8 cellular contexts compared by ENCODE assay signal in genomic region chr19:42220751-42221097, GRCh38. TPM values are rescaled to one million over a fixed set of nuclear protein-coding genes. Genes with fewer than 3 reads are reported as not detected.
A peak's percentile ranks its signal among the peaks of the same experiment; 100 is the strongest.
DNase-seq lines count a peak whose midpoint lies in the region; ATAC-seq, FAIRE-seq and TF ChIP-seq lines count a peak whose summit lies in the region.

No MANE protein-coding gene starts in this region.

- peak overlapping the region; percentile 90 for H3K27ac Mint-ChIP-seq in activated CD4-positive, alpha-beta T cell treated with anti-CD3 and anti-CD28 coated beads for 36 hours

- H3K4me1 Mint-ChIP-seq in activated CD4-positive, alpha-beta T cell treated with anti-CD3 and anti-CD28 coated beads for 36 hours: peaks cover 44% of the 10 kb centered on the region

- peak overlapping the region; percentile 65 for H3K4me3 ChIP-seq in astrocyte of the spinal cord (ENCODE audit: low read depth, low read length)
- peak overlapping the region; percentile 77 to 93 (median 80) for H3K4me3 ChIP-seq in right lobe of liver
- H3K4me3 ChIP-seq in thymus (ENCODE audit: low read length): peak overlapping the region; percentile 87

- H3K36me3 Mint-ChIP-seq in activated CD4-positive, alpha-beta T cell treated with anti-CD3 and anti-CD28 coated beads for 36 hours (ENCODE audit: low read depth): peaks cover 24% of the 10 kb centered on the region

- peak overlapping the region in 2 of 3 donors; percentile 71 to 89 for H3K27ac ChIP-seq in right lobe of liver
- H3K27ac ChIP-seq in thymus (ENCODE audit: low read depth): peak overlapping the region; percentile 87

- no peak for TF ChIP-seq POLR2A in right lobe of liver (IDR thresholded peaks at IDR 0.05)
- no peak for TF ChIP-seq POLR2A in H54 (IDR thresholded peaks at IDR 0.05; ENCODE audit: low read depth, low read length)

- H3K27me3 Mint-ChIP-seq in activated CD4-positive, alpha-beta T cell treated with anti-CD3 and anti-CD28 coated beads for 36 hours: no peaks in the 10 kb centered on the region

- DNase-seq in activated CD4-positive, alpha-beta T cell treated with anti-CD3 and anti-CD28 coated beads for 36 hours: no peak
- no peak for DNase-seq in activated CD4-positive, alpha-beta T cell treated with anti-CD3 and anti-CD28 coated beads, Interleukin-2, amount 50 U/mL, for 48 hours
- DNase-seq in astrocyte of the spinal cord (ENCODE audit: low read depth, low spot score): no peak
- DNase-seq in right lobe of liver: no peak
- no peak for DNase-seq in H54 (ENCODE audit: insufficient read length, low spot score)

- peaks cover 0 to 34% (median 13%) of the 10 kb centered on the region in 4 donors for H3K4me1 ChIP-seq in right lobe of liver
- peaks cover 27% of the 10 kb centered on the region for H3K4me1 ChIP-seq in thymus (ENCODE audit: control insufficient read depth, insufficient read depth, low read length)

- POLR2A ChIA-PET in activated CD4-positive, alpha-beta T cell treated with anti-CD3 and anti-CD28 coated beads for 36 hours (lab: Charles Lee): interaction anchor here (0.5 to 2.4 kb wide), 2 partner anchors 9 to 22 kb away, joined by 4 to 16 read pairs; partner anchors contain the start of gene GSK3A

- no peaks in the 10 kb centered on the region for H3K27me3 ChIP-seq in right lobe of liver
- no peaks in the 10 kb centered on the region for H3K27me3 ChIP-seq in thymus (ENCODE audit: control insufficient read depth, insufficient read depth)

- CTCF ChIA-PET in activated CD4-positive, alpha-beta T cell treated with anti-CD3 and anti-CD28 coated beads for 36 hours (lab: Charles Lee): interaction anchor here (0.6 to 1.9 kb wide), 6 partner anchors 12 to 1524 kb away, joined by 3 to 7 read pairs (median 4); partner anchors contain the start of gene GSK3A

- no peak for TF ChIP-seq CTCF in astrocyte of the spinal cord (IDR thresholded peaks at IDR 0.05; ENCODE audit: low read depth, low read length)
- no peak for TF ChIP-seq CTCF in right lobe of liver (IDR thresholded peaks at IDR 0.05)

- no peaks in the 10 kb centered on the region for H3K9me3 Mint-ChIP-seq in activated CD4-positive, alpha-beta T cell treated with anti-CD3 and anti-CD28 coated beads for 36 hours (ENCODE audit: low read depth)

- no peak for FAIRE-seq in H54 (lab: Jason Lieb, UNC)

- ATAC-seq in activated CD4-positive, alpha-beta T cell treated with anti-CD3 and anti-CD28 coated beads for 36 hours: no peak
- ATAC-seq in right lobe of liver (no peak), GM19452 (IDR thresholded peaks at IDR 0.05; ENCODE audit: unreplicated experiment) (no peak), HG02852 (IDR thresholded peaks at IDR 0.05; ENCODE audit: unreplicated experiment) (no peak)

- intact Hi-C loops in activated CD4-positive, alpha-beta T cell treated with anti-CD3 and anti-CD28 coated beads for 36 hours (cut with DNase I, micrococcal nuclease): loop anchor here (1.0 kb wide), 4 partner anchors 22 to 105 kb away; partner anchors contain the start of genes GSK3A (in 2 of the 2) and MEGF8 (in 2 of the 2)
- intact Hi-C loops in right lobe of liver (cut with DNase I): no loop called here

- in situ Hi-C loops in astrocyte of the spinal cord (cut with HindIII; ENCODE audit: low sequenced_read_pairs): no loop called here

- H3K4me3 Mint-ChIP-seq in activated CD4-positive, alpha-beta T cell treated with anti-CD3 and anti-CD28 coated beads for 36 hours: peak overlapping the region; percentile 85

- H3K36me3 ChIP-seq in right lobe of liver (peaks cover 0 to 15% (median 0%) of the 10 kb centered on the region in 4 donors), thymus (ENCODE audit: control insufficient read depth, insufficient read depth) (peaks cover 19% of the 10 kb centered on the region)

- WGBS in right lobe of liver (ENCODE audit: insufficient coverage, low coverage, low lambda C conversion rate, missing lambda C conversion rate): 3% methylated on average over 6 of the region's 6 CpGs
- WGBS in thymus: 7% methylated on average over 6 of the region's 6 CpGs

- H3K9me3 ChIP-seq in right lobe of liver (no peaks in the 10 kb centered on the region), thymus (ENCODE audit: control insufficient read depth) (no peaks in the 10 kb centered on the region)

RNA-seq across cellular contexts. Expression of gene ZNF526, which starts 0.6 kb away (rescaled TPM):
- total RNA-seq in activated CD4-positive, alpha-beta T cell treated with anti-CD3 and anti-CD28 coated beads for 36 hours: 10 to 100 TPM; 11.9 to 15.2 TPM
- 1 to 10 TPM; 1.9 to 3.9 (median 3.4) TPM for total RNA-seq in right lobe of liver
- 3.6 TPM for polyA plus RNA-seq in thymus

RNA-seq across cellular contexts. Expression of gene DEDD2, which starts 3.2 kb away (rescaled TPM):
- total RNA-seq in activated CD4-positive, alpha-beta T cell treated with anti-CD3 and anti-CD28 coated beads for 36 hours: 10 to 100 TPM; 25.9 to 27.3 TPM
- 10 to 100 TPM in 5 of 6 experiments, 1 to 10 TPM in 1; 8.1 to 18.0 (median 15.0) TPM for total RNA-seq in right lobe of liver
- 36.9 TPM for polyA plus RNA-seq in thymus

RNA-seq across cellular contexts. Expression of gene GSK3A, which starts 21.7 kb away (rescaled TPM):
- total RNA-seq in activated CD4-positive, alpha-beta T cell treated with anti-CD3 and anti-CD28 coated beads for 36 hours: 10 to 100 TPM; 32.6 to 43.5 TPM
- 10 to 100 TPM; 12.3 to 14.8 (median 13.5) TPM for total RNA-seq in right lobe of liver
- polyA plus RNA-seq in thymus: 31.4 TPM

RNA-seq across cellular contexts. Expression of gene ERF, which starts 34.2 kb away (rescaled TPM):
- 10 to 100 TPM; 65.5 to 66.4 TPM for total RNA-seq in activated CD4-positive, alpha-beta T cell treated with anti-CD3 and anti-CD28 coated beads for 36 hours
- total RNA-seq in right lobe of liver: 10 to 100 TPM; 15.4 to 35.7 (median 30.5) TPM
- polyA plus RNA-seq in thymus: 53.7 TPM

RNA-seq across cellular contexts. Expression of gene CIC, which starts 48.3 kb away (rescaled TPM):
- total RNA-seq in activated CD4-positive, alpha-beta T cell treated with anti-CD3 and anti-CD28 coated beads for 36 hours: 10 to 100 TPM; 62.8 to 66.3 TPM
- 10 to 100 TPM; 19.9 to 53.6 (median 35.2) TPM for total RNA-seq in right lobe of liver
- polyA plus RNA-seq in thymus: 52.2 TPM

Comparison
In these comparisons a context has a peak if more than half of its experiments do, and no peak if none do; other contexts are left out.
1. intact Hi-C loops: an anchor here in activated CD4-positive, alpha-beta T cell treated with anti-CD3 and anti-CD28 coated beads for 36 hours (1.0 kb wide); none called in right lobe of liver.